Comparison of ENCODE assay signal across 8 cellular contexts in the genomic region with DNA sequence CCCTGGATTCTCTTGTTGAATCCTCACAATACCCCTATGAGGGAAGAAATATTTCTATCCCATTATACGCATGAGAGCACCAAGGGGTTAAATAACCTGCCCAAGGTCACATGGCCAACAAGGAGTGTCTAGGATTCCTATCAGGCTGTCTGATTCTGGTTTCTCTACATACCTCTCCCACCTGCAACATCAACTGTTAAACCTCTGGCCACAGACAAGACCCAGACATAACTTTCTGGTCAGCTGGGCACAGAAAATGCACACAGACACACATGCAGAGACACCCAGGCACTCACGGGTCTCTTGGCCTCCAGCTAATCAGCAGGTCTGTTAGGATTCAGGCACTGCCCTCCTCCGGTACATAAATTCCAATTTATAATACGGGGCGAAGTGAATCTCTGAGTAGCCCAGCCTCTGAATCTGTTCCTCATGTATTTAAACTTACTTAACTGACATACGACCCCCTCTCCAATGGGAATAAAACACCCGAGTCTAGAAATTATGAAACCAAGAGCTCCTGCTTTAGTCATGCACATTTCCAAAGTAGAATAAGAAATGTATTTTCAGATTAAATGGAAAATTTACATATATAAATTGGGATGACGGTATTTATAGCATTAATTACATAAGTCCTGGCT. TPM values are rescaled to one million over a fixed set of nuclear protein-coding genes. Genes with fewer than 3 reads are reported as not detected.
DNase-seq lines count a peak whose midpoint lies in the region; ATAC-seq, FAIRE-seq and TF ChIP-seq lines count a peak whose summit lies in the region.

No MANE protein-coding gene starts in this region.

- no peak for TF ChIP-seq RAD21 in HepG2 (CRISPR knock-in tag; IDR thresholded peaks at IDR 0.05)

- peaks cover 45% of the 10 kb centered on the region for H3K79me2 ChIP-seq in HepG2 (ENCODE audit: insufficient read depth, low read length)

- in situ Hi-C loops in HepG2 (cut with HindIII; ENCODE audit: extremely low pct_ligation_motif_present, low pct_unique_long_range_greater_than_20kb), result no loop called here

- DNase-seq in HepG2 (ENCODE audit: low spot score), result no peak
- DNase-seq in right lobe of liver, result no peak
- DNase-seq in caudate nucleus (lab: John Stamatoyannopoulos, UW), result peak in 8 of 61 donors; percentile 17 to 57 (median 28)
- peak; percentile 18 for DNase-seq in mesenteric fat pad (ENCODE audit: low spot score)
- no peak for DNase-seq in aorta
- DNase-seq in SW 1271 (lab: John Stamatoyannopoulos, UW), result no peak

- ATAC-seq in HepG2, result no peak
- no peak for ATAC-seq in right lobe of liver
- no peak for ATAC-seq in aorta (ENCODE audit: low FRiP score)
- no peak for ATAC-seq in HG03342 (IDR thresholded peaks at IDR 0.05; ENCODE audit: unreplicated experiment)
- no peak for ATAC-seq in GM18858 (IDR thresholded peaks at IDR 0.05; ENCODE audit: unreplicated experiment)

- peak; percentile 4 for FAIRE-seq in HepG2 (lab: Jason Lieb, UNC)

- peak overlapping the region; percentile 84; the same call in 1 of the 2 replicates for H3K9ac ChIP-seq in HepG2 (ENCODE audit: insufficient read depth, low read depth, low read length)

- H3K36me3 ChIP-seq in HepG2 (replicated peaks in 1 of 2; ENCODE audit: control insufficient read depth in 1 of 2, insufficient read depth in 2 of 2, low read length in 2 of 2) (no peaks in the 10 kb centered on the region), right lobe of liver (no peaks in the 10 kb centered on the region), aorta (ENCODE audit: control insufficient read depth in 1 of 2, insufficient read depth in 2 of 2, low read length in 1 of 2) (no peaks in the 10 kb centered on the region)

- H3K27ac ChIP-seq in HepG2 (ENCODE audit: extremely low read length, insufficient read depth, low read length) (peak overlapping the region; percentile 55), right lobe of liver (no peak overlapping the region), caudate nucleus (ENCODE audit: low read depth, low read length) (peak overlapping the region; percentile 94), aorta (ENCODE audit: low read depth in 1 of 2, low read length in 2 of 2) (peak overlapping the region in 1 of 2 donors; percentile 65)

- H3K27me3 ChIP-seq in HepG2 (ENCODE audit: control insufficient read depth in 1 of 2, insufficient read depth in 2 of 2, low read length in 2 of 2) (no peaks in the 10 kb centered on the region), right lobe of liver (no peaks in the 10 kb centered on the region), aorta (ENCODE audit: control insufficient read depth in 1 of 2, insufficient read depth in 2 of 2, low read length in 1 of 2) (no peaks in the 10 kb centered on the region)

- H4K20me1 ChIP-seq in HepG2 (ENCODE audit: insufficient read depth, low read length), result no peaks in the 10 kb centered on the region

- CTCF ChIA-PET in HepG2 (lab: Yijun Ruan, JAX; ENCODE audit: low intra/inter-chr PET ratio, low total read pairs), result no interaction called here

- H3K4me3 ChIP-seq in HepG2 (replicated peaks in 1 of 3; ENCODE audit: insufficient read depth in 1 of 3, low read depth in 2 of 3, low read length in 3 of 3) (peak overlapping the region; percentile 66 to 93 (median 72)), right lobe of liver (no peak overlapping the region), aorta (ENCODE audit: low read length in 2 of 2) (peak overlapping the region; percentile 90 to 97)

- no peaks in the 10 kb centered on the region for H3K9me3 ChIP-seq in HepG2 (ENCODE audit: low read length)
- no peaks in the 10 kb centered on the region for H3K9me3 ChIP-seq in right lobe of liver
- H3K9me3 ChIP-seq in aorta (ENCODE audit: control insufficient read depth, low read length), result no peaks in the 10 kb centered on the region

- TF ChIP-seq CTCF in HepG2 (CRISPR knock-in tag; IDR thresholded peaks at IDR 0.05) (no peak), right lobe of liver (IDR thresholded peaks at IDR 0.05) (no peak)

- TF ChIP-seq POLR2A in HepG2 (IDR thresholded peaks at IDR 0.05; ENCODE audit: insufficient read depth in 1 of 2, low read depth in 2 of 2, low read length in 2 of 2), result no peak
- no peak for TF ChIP-seq POLR2A in right lobe of liver (IDR thresholded peaks at IDR 0.05)

- intact Hi-C loops in HepG2 (cut with micrococcal nuclease; ENCODE audit: unreplicated experiment) (loop anchor here (2.0 kb wide), 2 partner anchors 31 to 45 kb away; no protein-coding TSS in a partner anchor), right lobe of liver (cut with DNase I) (no loop called here), aorta (cut with DNase I) (no loop called here)

- H3K4me2 ChIP-seq in HepG2 (ENCODE audit: low read depth, low read length), result peak overlapping the region; percentile 75

- no peak overlapping the region for H2AFZ ChIP-seq in HepG2 (ENCODE audit: low read length)

- peaks cover 66% of the 10 kb centered on the region for H3K4me1 ChIP-seq in HepG2 (ENCODE audit: insufficient read depth, low read length)
- H3K4me1 ChIP-seq in right lobe of liver, result peaks cover 0 to 5% (median 0%) of the 10 kb centered on the region in 4 donors
- H3K4me1 ChIP-seq in aorta (ENCODE audit: control insufficient read depth in 1 of 2, insufficient read depth in 2 of 2, low read length in 2 of 2), result peaks cover 0 to 8% of the 10 kb centered on the region in 2 donors

- 74% methylated on average over 8 of the region's 8 CpGs for WGBS in HepG2 (ENCODE audit: low lambda C conversion rate)
- 57% methylated on average over 8 of the region's 8 CpGs for WGBS in right lobe of liver (ENCODE audit: insufficient coverage, low coverage, low lambda C conversion rate, missing lambda C conversion rate)
- WGBS in aorta, 2 donors, result 8 to 11% methylated on average over 8 of the region's 8 CpGs

- POLR2A ChIA-PET in HepG2 (lab: Yijun Ruan, JAX), result interaction anchor here (0.7 to 4.2 kb wide), 5 partner anchors 32 to 286 kb away, joined by 3 to 21 read pairs (median 3); a partner anchor contains a TSS

- TF ChIP-seq EP300 in HepG2 (IDR thresholded peaks at IDR 0.05; ENCODE audit: low read depth in 2 of 2, low read length in 2 of 2) (no peak), HepG2 (CRISPR knock-in tag; IDR thresholded peaks at IDR 0.05; ENCODE audit: borderline replicate concordance) (no peak)

- TSS peak; percentile 51 for BruUV-seq in HepG2 (replicated peaks; lab: Mats Ljungman, UMichigan)

RNA-seq across cellular contexts. Expression of a gene that starts 1.5 kb away (rescaled TPM):
- 49.9 and 50.7 TPM in 2 replicates for total RNA-seq in HepG2 (2016; rRNA removed; fragmentation: Illumina TruSeq; extraction: Trizol)
- total RNA-seq in HepG2 (2016; cell fraction: cytosol; rRNA removed; fragmentation: Illumina TruSeq; extraction: Trizol; ENCODE audit: low read depth), result 13.3 and 15.3 TPM in 2 replicates
- total RNA-seq in HepG2 (2016; cell fraction: insoluble cytoplasmic fraction; rRNA removed; fragmentation: Illumina TruSeq; extraction: Trizol), result 44.4 and 46.1 TPM in 2 replicates
- total RNA-seq in HepG2 (2016; cell fraction: membrane; rRNA removed; fragmentation: Illumina TruSeq; extraction: Trizol), result 36.1 and 39.7 TPM in 2 replicates
- 44.2 and 49.8 TPM in 2 replicates for total RNA-seq in HepG2 (2016; cell fraction: nucleus; rRNA removed; fragmentation: Illumina TruSeq; extraction: Trizol)
- 41.4 and 52.4 TPM in 2 replicates for polyA plus RNA-seq in HepG2 (2011; rRNA removed)
- polyA plus RNA-seq in HepG2 (2011; cell fraction: cytosol; rRNA removed), result 28.0 and 28.2 TPM in 2 replicates
- 111 and 114 TPM in 2 replicates for polyA plus RNA-seq in HepG2 (2011; cell fraction: nucleus; rRNA removed)
- polyA plus RNA-seq in HepG2 (2012), result 25.3 and 37.5 TPM in 2 replicates
- polyA plus RNA-seq in HepG2 (2016; cell fraction: cytosol; fragmentation: Illumina TruSeq; extraction: Trizol; ENCODE audit: low read depth), result 13.8 and 15.1 TPM in 2 replicates
- 42.4 and 53.4 TPM in 2 replicates for polyA plus RNA-seq in HepG2 (2016; cell fraction: insoluble cytoplasmic fraction; fragmentation: Illumina TruSeq; extraction: Trizol; ENCODE audit: low read depth)
- 26.2 and 28.3 TPM in 2 replicates for polyA plus RNA-seq in HepG2 (2016; cell fraction: membrane; fragmentation: Illumina TruSeq; extraction: Trizol; ENCODE audit: low read depth)
- 65.8 and 78.0 TPM in 2 replicates for polyA plus RNA-seq in HepG2 (2016; cell fraction: nucleus; fragmentation: Illumina TruSeq; extraction: Trizol; ENCODE audit: insufficient read depth, low read depth)
- polyA minus RNA-seq in HepG2 (2011; rRNA and poly(A)+ RNA removed; ENCODE audit: low replicate concordance), result 18.7 and 34.8 TPM in 2 replicates
- polyA minus RNA-seq in HepG2 (2011; cell fraction: cytosol; rRNA and poly(A)+ RNA removed), result 17.4 TPM in 2 replicates
- 40.3 and 47.5 TPM in 2 replicates for polyA minus RNA-seq in HepG2 (2011; cell fraction: nucleus; rRNA and poly(A)+ RNA removed)
- 10 to 100 TPM in 5 of 6 experiments, 1 to 10 TPM in 1; 8.0 to 15.9 (median 13.3) TPM for total RNA-seq in right lobe of liver
- 33.4 TPM for total RNA-seq in mesenteric fat pad
- 100 to 1,000 TPM in 1 of 2 donors, 10 to 100 TPM in 1; 56.7 to 103 TPM for total RNA-seq in aorta
- 10 to 100 TPM; 48.6 to 58.2 TPM for polyA plus RNA-seq in aorta

RNA-seq across cellular contexts. Expression of a gene that starts 28.3 kb away (rescaled TPM):
- total RNA-seq in HepG2 (2016; rRNA removed; fragmentation: Illumina TruSeq; extraction: Trizol) (not detected in 2 replicates), right lobe of liver (under 1 TPM in 1 of 6 experiments, not detected in 5; 0.11 TPM), mesenteric fat pad (not detected), aorta (not detected)
- total RNA-seq in HepG2 (2016; cell fraction: cytosol; rRNA removed; fragmentation: Illumina TruSeq; extraction: Trizol; ENCODE audit: low read depth), result not detected in 2 replicates
- not detected in 2 replicates for total RNA-seq in HepG2 (2016; cell fraction: insoluble cytoplasmic fraction; rRNA removed; fragmentation: Illumina TruSeq; extraction: Trizol)
- total RNA-seq in HepG2 (2016; cell fraction: membrane; rRNA removed; fragmentation: Illumina TruSeq; extraction: Trizol), result not detected in 2 replicates
- total RNA-seq in HepG2 (2016; cell fraction: nucleus; rRNA removed; fragmentation: Illumina TruSeq; extraction: Trizol), result not detected in 2 replicates
- polyA plus RNA-seq in HepG2 (2011; rRNA removed) (0.03 TPM in 1 of 2 replicates, not detected in the other), aorta (under 1 TPM in 1 of 2 donors, not detected in 1; 0.38 TPM)
- polyA plus RNA-seq in HepG2 (2011; cell fraction: cytosol; rRNA removed), result not detected in 2 replicates
- polyA plus RNA-seq in HepG2 (2011; cell fraction: nucleus; rRNA removed), result not detected in 2 replicates
- 0.86 and 1.2 TPM in 2 replicates for polyA plus RNA-seq in HepG2 (2012)
- polyA plus RNA-seq in HepG2 (2016; cell fraction: cytosol; fragmentation: Illumina TruSeq; extraction: Trizol; ENCODE audit: low read depth), result not detected in 2 replicates
- not detected in 2 replicates for polyA plus RNA-seq in HepG2 (2016; cell fraction: insoluble cytoplasmic fraction; fragmentation: Illumina TruSeq; extraction: Trizol; ENCODE audit: low read depth)
- not detected in 2 replicates for polyA plus RNA-seq in HepG2 (2016; cell fraction: membrane; fragmentation: Illumina TruSeq; extraction: Trizol; ENCODE audit: low read depth)
- not detected in 2 replicates for polyA plus RNA-seq in HepG2 (2016; cell fraction: nucleus; fragmentation: Illumina TruSeq; extraction: Trizol; ENCODE audit: insufficient read depth, low read depth)
- not detected in 2 replicates for polyA minus RNA-seq in HepG2 (2011; rRNA and poly(A)+ RNA removed; ENCODE audit: low replicate concordance)
- polyA minus RNA-seq in HepG2 (2011; cell fraction: cytosol; rRNA and poly(A)+ RNA removed), result not detected in 2 replicates
- not detected in 2 replicates for polyA minus RNA-seq in HepG2 (2011; cell fraction: nucleus; rRNA and poly(A)+ RNA removed)

RNA-seq across cellular contexts. Expression of a gene that starts 37.5 kb away (rescaled TPM):
- total RNA-seq in HepG2 (2016; rRNA removed; fragmentation: Illumina TruSeq; extraction: Trizol) (1.9 and 2.0 TPM in 2 replicates), right lobe of liver (1 to 10 TPM in 5 of 6 experiments, under 1 TPM in 1; 0.95 to 4.7 (median 1.4) TPM), mesenteric fat pad (not detected), aorta (under 1 TPM in 1 of 2 donors, not detected in 1; 0.18 TPM)
- 0.35 and 0.40 TPM in 2 replicates for total RNA-seq in HepG2 (2016; cell fraction: cytosol; rRNA removed; fragmentation: Illumina TruSeq; extraction: Trizol; ENCODE audit: low read depth)
- total RNA-seq in HepG2 (2016; cell fraction: insoluble cytoplasmic fraction; rRNA removed; fragmentation: Illumina TruSeq; extraction: Trizol), result 2.0 and 2.2 TPM in 2 replicates
- 1.4 and 1.6 TPM in 2 replicates for total RNA-seq in HepG2 (2016; cell fraction: membrane; rRNA removed; fragmentation: Illumina TruSeq; extraction: Trizol)
- total RNA-seq in HepG2 (2016; cell fraction: nucleus; rRNA removed; fragmentation: Illumina TruSeq; extraction: Trizol), result 1.1 and 1.6 TPM in 2 replicates
- polyA plus RNA-seq in HepG2 (2011; rRNA removed) (0.82 and 0.95 TPM in 2 replicates), aorta (1 to 10 TPM in 1 of 2 donors, under 1 TPM in 1; 0.41 to 9.5 TPM)
- polyA plus RNA-seq in HepG2 (2011; cell fraction: cytosol; rRNA removed), result 0.88 and 1.0 TPM in 2 replicates
- 0.57 and 0.77 TPM in 2 replicates for polyA plus RNA-seq in HepG2 (2011; cell fraction: nucleus; rRNA removed)
- polyA plus RNA-seq in HepG2 (2012), result 0.73 and 0.79 TPM in 2 replicates
- polyA plus RNA-seq in HepG2 (2016; cell fraction: cytosol; fragmentation: Illumina TruSeq; extraction: Trizol; ENCODE audit: low read depth), result 0.28 and 0.41 TPM in 2 replicates
- polyA plus RNA-seq in HepG2 (2016; cell fraction: insoluble cytoplasmic fraction; fragmentation: Illumina TruSeq; extraction: Trizol; ENCODE audit: low read depth), result 2.7 and 2.9 TPM in 2 replicates
- polyA plus RNA-seq in HepG2 (2016; cell fraction: membrane; fragmentation: Illumina TruSeq; extraction: Trizol; ENCODE audit: low read depth), result 1.2 and 1.3 TPM in 2 replicates
- 1.7 and 1.8 TPM in 2 replicates for polyA plus RNA-seq in HepG2 (2016; cell fraction: nucleus; fragmentation: Illumina TruSeq; extraction: Trizol; ENCODE audit: insufficient read depth, low read depth)
- polyA minus RNA-seq in HepG2 (2011; rRNA and poly(A)+ RNA removed; ENCODE audit: low replicate concordance), result 2.2 TPM in 1 of 2 replicates, not detected in the other
- polyA minus RNA-seq in HepG2 (2011; cell fraction: cytosol; rRNA and poly(A)+ RNA removed), result 0.49 and 1.1 TPM in 2 replicates
- 0.62 and 0.64 TPM in 2 replicates for polyA minus RNA-seq in HepG2 (2011; cell fraction: nucleus; rRNA and poly(A)+ RNA removed)

RNA-seq across cellular contexts. Expression of a gene that starts 38.2 kb away (rescaled TPM):
- 8.4 and 11.3 TPM in 2 replicates for total RNA-seq in HepG2 (2016; rRNA removed; fragmentation: Illumina TruSeq; extraction: Trizol)
- 2.8 and 3.1 TPM in 2 replicates for total RNA-seq in HepG2 (2016; cell fraction: cytosol; rRNA removed; fragmentation: Illumina TruSeq; extraction: Trizol; ENCODE audit: low read depth)
- 7.5 and 11.1 TPM in 2 replicates for total RNA-seq in HepG2 (2016; cell fraction: insoluble cytoplasmic fraction; rRNA removed; fragmentation: Illumina TruSeq; extraction: Trizol)
- total RNA-seq in HepG2 (2016; cell fraction: membrane; rRNA removed; fragmentation: Illumina TruSeq; extraction: Trizol), result 1.5 and 2.4 TPM in 2 replicates
- total RNA-seq in HepG2 (2016; cell fraction: nucleus; rRNA removed; fragmentation: Illumina TruSeq; extraction: Trizol), result 7.2 and 8.7 TPM in 2 replicates
- polyA plus RNA-seq in HepG2 (2011; rRNA removed), result 2.3 TPM in 2 replicates
- polyA plus RNA-seq in HepG2 (2011; cell fraction: cytosol; rRNA removed), result 0.91 and 1.5 TPM in 2 replicates
- 2.0 and 3.9 TPM in 2 replicates for polyA plus RNA-seq in HepG2 (2011; cell fraction: nucleus; rRNA removed)
- polyA plus RNA-seq in HepG2 (2012), result 3.5 and 4.3 TPM in 2 replicates
- polyA plus RNA-seq in HepG2 (2016; cell fraction: cytosol; fragmentation: Illumina TruSeq; extraction: Trizol; ENCODE audit: low read depth), result 0.07 and 0.16 TPM in 2 replicates
- 5.7 and 6.8 TPM in 2 replicates for polyA plus RNA-seq in HepG2 (2016; cell fraction: insoluble cytoplasmic fraction; fragmentation: Illumina TruSeq; extraction: Trizol; ENCODE audit: low read depth)
- polyA plus RNA-seq in HepG2 (2016; cell fraction: membrane; fragmentation: Illumina TruSeq; extraction: Trizol; ENCODE audit: low read depth), result 0.19 and 0.44 TPM in 2 replicates
- polyA plus RNA-seq in HepG2 (2016; cell fraction: nucleus; fragmentation: Illumina TruSeq; extraction: Trizol; ENCODE audit: insufficient read depth, low read depth), result 7.8 and 14.1 TPM in 2 replicates
- polyA minus RNA-seq in HepG2 (2011; rRNA and poly(A)+ RNA removed; ENCODE audit: low replicate concordance), result 0.86 and 1.3 TPM in 2 replicates
- 1.4 and 4.2 TPM in 2 replicates for polyA minus RNA-seq in HepG2 (2011; cell fraction: cytosol; rRNA and poly(A)+ RNA removed)
- polyA minus RNA-seq in HepG2 (2011; cell fraction: nucleus; rRNA and poly(A)+ RNA removed), result 9.7 TPM in 2 replicates
- 1 to 10 TPM; 1.3 to 4.2 (median 2.1) TPM for total RNA-seq in right lobe of liver
- total RNA-seq in mesenteric fat pad, result 5.2 TPM
- 10 to 100 TPM; 10.1 to 15.1 TPM for total RNA-seq in aorta
- 10 to 100 TPM in 1 of 2 donors, 1 to 10 TPM in 1; 4.5 to 11.0 TPM for polyA plus RNA-seq in aorta

RNA-seq across cellular contexts. Expression of a gene that starts 54.9 kb away (rescaled TPM):
- total RNA-seq in HepG2 (2016; rRNA removed; fragmentation: Illumina TruSeq; extraction: Trizol) (8.9 and 18.2 TPM in 2 replicates), right lobe of liver (10 to 100 TPM; 29.5 to 96.1 (median 77.4) TPM), mesenteric fat pad (10.6 TPM), aorta (10 to 100 TPM in 1 of 2 donors, 1 to 10 TPM in 1; 6.1 to 15.0 TPM)
- 2.9 and 3.0 TPM in 2 replicates for total RNA-seq in HepG2 (2016; cell fraction: cytosol; rRNA removed; fragmentation: Illumina TruSeq; extraction: Trizol; ENCODE audit: low read depth)
- total RNA-seq in HepG2 (2016; cell fraction: insoluble cytoplasmic fraction; rRNA removed; fragmentation: Illumina TruSeq; extraction: Trizol), result 8.5 and 16.1 TPM in 2 replicates
- 6.2 and 8.3 TPM in 2 replicates for total RNA-seq in HepG2 (2016; cell fraction: membrane; rRNA removed; fragmentation: Illumina TruSeq; extraction: Trizol)
- 14.0 and 18.5 TPM in 2 replicates for total RNA-seq in HepG2 (2016; cell fraction: nucleus; rRNA removed; fragmentation: Illumina TruSeq; extraction: Trizol)
- polyA plus RNA-seq in HepG2 (2011; rRNA removed) (25.7 and 34.5 TPM in 2 replicates), aorta (10 to 100 TPM in 1 of 2 donors, 1 to 10 TPM in 1; 1.4 to 11.7 TPM)
- 18.4 and 21.6 TPM in 2 replicates for polyA plus RNA-seq in HepG2 (2011; cell fraction: cytosol; rRNA removed)
- 60.0 and 62.0 TPM in 2 replicates for polyA plus RNA-seq in HepG2 (2011; cell fraction: nucleus; rRNA removed)
- 12.5 and 16.7 TPM in 2 replicates for polyA plus RNA-seq in HepG2 (2012)
- 2.1 and 2.2 TPM in 2 replicates for polyA plus RNA-seq in HepG2 (2016; cell fraction: cytosol; fragmentation: Illumina TruSeq; extraction: Trizol; ENCODE audit: low read depth)
- polyA plus RNA-seq in HepG2 (2016; cell fraction: insoluble cytoplasmic fraction; fragmentation: Illumina TruSeq; extraction: Trizol; ENCODE audit: low read depth), result 11.5 and 14.1 TPM in 2 replicates
- 4.6 and 5.0 TPM in 2 replicates for polyA plus RNA-seq in HepG2 (2016; cell fraction: membrane; fragmentation: Illumina TruSeq; extraction: Trizol; ENCODE audit: low read depth)
- 52.3 and 58.0 TPM in 2 replicates for polyA plus RNA-seq in HepG2 (2016; cell fraction: nucleus; fragmentation: Illumina TruSeq; extraction: Trizol; ENCODE audit: insufficient read depth, low read depth)
- 10.1 and 31.5 TPM in 2 replicates for polyA minus RNA-seq in HepG2 (2011; rRNA and poly(A)+ RNA removed; ENCODE audit: low replicate concordance)
- 14.4 and 20.5 TPM in 2 replicates for polyA minus RNA-seq in HepG2 (2011; cell fraction: cytosol; rRNA and poly(A)+ RNA removed)
- polyA minus RNA-seq in HepG2 (2011; cell fraction: nucleus; rRNA and poly(A)+ RNA removed), result 29.1 and 42.4 TPM in 2 replicates

Comparison
In these comparisons a context has a peak if more than half of its experiments do, and no peak if none do; other contexts are left out.
1. H3K27ac ChIP-seq: peak in HepG2 (single experiment) and caudate nucleus (single experiment); none in right lobe of liver (0 of 3).
2. H3K4me3 ChIP-seq: peak in HepG2 (3 of 3) and aorta (2 of 2); none in right lobe of liver (0 of 3).